Comparison of ENCODE assay signal across 8 cellular contexts in genomic region chr10:1050555-1050954, GRCh38. TPM values are rescaled to one million over a fixed set of nuclear protein-coding genes. Genes with fewer than 3 reads are reported as not detected.
A peak's percentile ranks its signal among the peaks of the same experiment; 100 is the strongest.
DNase-seq lines count a peak whose midpoint lies in the region; FAIRE-seq and TF ChIP-seq lines count a peak whose summit lies in the region.

No MANE protein-coding gene starts in this region.

- peak overlapping the region; percentile 70 for H3K27ac Mint-ChIP-seq in T-helper 2 cell treated with Interferon-gamma antibody and Interleukin-4, amounts not matched to agents 5 μg/mL and 100 μg/mL, for 36 hours

- peak overlapping the region in 2 of 3 experiments; percentile 86 to 96 for H3K4me3 ChIP-seq in endothelial cell of umbilical vein (replicated peaks in 1 of 3; ENCODE audit: insufficient read depth in 1 of 3, low read depth in 1 of 3, low read length in 3 of 3)
- no peak overlapping the region for H3K4me3 ChIP-seq in small intestine (ENCODE audit: low read depth in 1 of 2, low read length in 2 of 2)

- no peaks in the 10 kb centered on the region for H4K20me1 ChIP-seq in endothelial cell of umbilical vein (replicated peaks; ENCODE audit: control insufficient read depth, extremely low read depth, insufficient read depth, low read length)

- CTCF ChIA-PET in endothelial cell of umbilical vein (lab: Charles Lee): interaction anchor here (1.7 kb wide), 1 partner anchor 12 kb away, joined by 6 read pairs; no protein-coding TSS in a partner anchor

- H3K27me3 Mint-ChIP-seq in T-helper 2 cell treated with Interferon-gamma antibody and Interleukin-4, amounts not matched to agents 5 μg/mL and 100 μg/mL, for 36 hours (ENCODE audit: low read depth): no peaks in the 10 kb centered on the region

- H3K27ac ChIP-seq in endothelial cell of umbilical vein (ENCODE audit: insufficient read depth, low read depth, low read length) (no peak overlapping the region), small intestine (ENCODE audit: low read depth in 1 of 2, low read length in 1 of 2) (peak overlapping the region in 1 of 2 donors; percentile 43)

- H3K4me2 ChIP-seq in endothelial cell of umbilical vein (ENCODE audit: insufficient read depth, low read length): peak overlapping the region; percentile 96

- no peaks in the 10 kb centered on the region for H3K9me3 ChIP-seq in endothelial cell of umbilical vein (replicated peaks; ENCODE audit: control insufficient read depth, insufficient read depth, low read length)
- H3K9me3 ChIP-seq in small intestine (ENCODE audit: control insufficient read depth, low read depth): no peaks in the 10 kb centered on the region

- no peak overlapping the region for H2AFZ ChIP-seq in endothelial cell of umbilical vein (ENCODE audit: low read depth, low read length)

- no peaks in the 10 kb centered on the region for H3K9me1 ChIP-seq in endothelial cell of umbilical vein (replicated peaks; ENCODE audit: control insufficient read depth, extremely low read depth, insufficient read depth, low read length)

- TF ChIP-seq POLR2A in endothelial cell of umbilical vein (IDR thresholded peaks at IDR 0.05; ENCODE audit: low read depth, low read length): no peak

- H3K27me3 ChIP-seq in endothelial cell of umbilical vein (ENCODE audit: control insufficient read depth in 2 of 2, insufficient read depth in 2 of 2, low read length in 2 of 2) (no peaks in the 10 kb centered on the region), small intestine (ENCODE audit: control insufficient read depth in 2 of 2, insufficient read depth in 2 of 2, low read length in 2 of 2) (no peaks in the 10 kb centered on the region)

- no peak for TF ChIP-seq CTCF in endothelial cell of umbilical vein (IDR thresholded peaks at IDR 0.05; ENCODE audit: extremely low read depth in 1 of 2, insufficient read depth in 1 of 2, low read depth in 1 of 2, low read length in 2 of 2)

- intact Hi-C loops in endothelial cell of umbilical vein (cut with micrococcal nuclease) (no loop called here), posterior cingulate gyrus (cut with DNase I) (no loop called here)

- H3K36me3 Mint-ChIP-seq in T-helper 2 cell treated with Interferon-gamma antibody and Interleukin-4, amounts not matched to agents 5 μg/mL and 100 μg/mL, for 36 hours (ENCODE audit: low read depth): peaks cover 48% of the 10 kb centered on the region

- BruUV-seq in endothelial cell of umbilical vein (replicated peaks; lab: Mats Ljungman, UMichigan): no TSS peak

- peaks cover 0 to 4% of the 10 kb centered on the region in 2 experiments for H3K36me3 ChIP-seq in endothelial cell of umbilical vein (ENCODE audit: control insufficient read depth in 2 of 2, extremely low read depth in 1 of 2, insufficient read depth in 2 of 2, low read length in 2 of 2)
- no peaks in the 10 kb centered on the region for H3K36me3 ChIP-seq in small intestine (ENCODE audit: control insufficient read depth in 2 of 2, insufficient read depth in 2 of 2, low read length in 2 of 2)

- peak overlapping the region; percentile 98 for H3K4me3 Mint-ChIP-seq in T-helper 2 cell treated with Interferon-gamma antibody and Interleukin-4, amounts not matched to agents 5 μg/mL and 100 μg/mL, for 36 hours

- H3K4me1 Mint-ChIP-seq in T-helper 2 cell treated with Interferon-gamma antibody and Interleukin-4, amounts not matched to agents 5 μg/mL and 100 μg/mL, for 36 hours (ENCODE audit: low read depth): peaks cover 57% of the 10 kb centered on the region

- H3K9me3 Mint-ChIP-seq in T-helper 2 cell treated with Interferon-gamma antibody and Interleukin-4, amounts not matched to agents 5 μg/mL and 100 μg/mL, for 36 hours: no peaks in the 10 kb centered on the region

- DNase-seq in stimulated activated CD4-positive, alpha-beta T cell treated with anti-CD3 and anti-CD28 coated beads, Interleukin-15, amount 100 ng/mL, for 24 hours: peak; percentile 55
- DNase-seq in stimulated activated CD4-positive, alpha-beta T cell treated with anti-CD3 and anti-CD28 coated beads, Interleukin-2, amount 100 ng/mL, for 48 hours: no peak
- no peak for DNase-seq in T-helper 2 cell treated with Interferon-gamma antibody and Interleukin-4, amounts not matched to agents 5 μg/mL and 100 μg/mL, for 36 hours (ENCODE audit: low spot score)
- no peak for DNase-seq in endothelial cell of umbilical vein (ENCODE audit: low read depth, low spot score)
- peak; percentile 79 for DNase-seq in small intestine
- no peak for DNase-seq in posterior cingulate gyrus
- no peak for DNase-seq in foreskin melanocyte
- DNase-seq in ureter (ENCODE audit: low spot score): no peak

- dilution Hi-C loops in endothelial cell of umbilical vein (cut with MboI; ENCODE audit: extremely low pct_ligation_motif_present, low sequenced_read_pairs): no loop called here

- 7 to 46% (median 28%) methylated on average over 4 of the region's 4 CpGs for WGBS in small intestine, 3 donors

- H3K79me2 ChIP-seq in endothelial cell of umbilical vein (ENCODE audit: control insufficient read depth, insufficient read depth, low read length): peaks cover 72% of the 10 kb centered on the region

- POLR2A ChIA-PET in endothelial cell of umbilical vein (lab: Charles Lee): no interaction called here

- FAIRE-seq in endothelial cell of umbilical vein (lab: Jason Lieb, UNC): no peak
- FAIRE-seq in small intestine (lab: Jason Lieb, UNC): no peak

- H3K4me1 ChIP-seq in endothelial cell of umbilical vein (ENCODE audit: control insufficient read depth, extremely low read depth, insufficient read depth, low read length) (peaks cover 33% of the 10 kb centered on the region), small intestine (ENCODE audit: control insufficient read depth in 2 of 2, insufficient read depth in 1 of 2, low read depth in 1 of 2, low read length in 1 of 2) (peaks cover 2 to 6% of the 10 kb centered on the region in 2 donors)

- H3K9ac ChIP-seq in endothelial cell of umbilical vein (replicated peaks; ENCODE audit: extremely low read depth, insufficient read depth, low read length): peak overlapping the region; percentile 88

TF ChIP-seq in endothelial cell of umbilical vein, 7 proteins besides CTCF, POLR2A, EP300 and RAD21:
- TF ChIP-seq POLR2AphosphoS5 (IDR thresholded peaks at IDR 0.05; ENCODE audit: insufficient read depth, low read depth, low read length): no peak
- no peak for TF ChIP-seq GATA2 (IDR thresholded peaks at IDR 0.05; ENCODE audit: insufficient read depth, insufficient read length, low read depth, low read length)
- no peak for TF ChIP-seq JUN (IDR thresholded peaks at IDR 0.05; ENCODE audit: borderline replicate concordance, insufficient read depth, insufficient read length, low read depth)
- TF ChIP-seq FOS (IDR thresholded peaks at IDR 0.05; ENCODE audit: borderline replicate concordance, insufficient read depth, low read length): no peak
- TF ChIP-seq MYC (IDR thresholded peaks at IDR 0.05; ENCODE audit: low read depth, low read length): no peak
- no peak for TF ChIP-seq EZH2 (IDR thresholded peaks at IDR 0.05; ENCODE audit: borderline replicate concordance, low read depth, low read length, severe bottlenecking)
- no peak for TF ChIP-seq MAX (IDR thresholded peaks at IDR 0.05; ENCODE audit: insufficient read depth, insufficient read length)

RNA-seq across cellular contexts. Expression of gene IDI1, which starts 1.6 kb away (rescaled TPM):
- total RNA-seq in endothelial cell of umbilical vein: 63.0 and 63.6 TPM in 2 replicates
- 31.4 and 42.2 TPM in 2 replicates for polyA plus RNA-seq in endothelial cell of umbilical vein
- 38.7 and 43.8 TPM in 2 replicates for polyA plus RNA-seq in endothelial cell of umbilical vein (2011; cell fraction: cytosol; rRNA removed)
- polyA plus RNA-seq in endothelial cell of umbilical vein (2011; cell fraction: nucleus; rRNA removed): 62.7 and 90.7 TPM in 2 replicates
- polyA plus RNA-seq in endothelial cell of umbilical vein (2012): 31.1 and 46.6 TPM in 2 replicates
- 32.6 and 36.6 TPM in 2 replicates for polyA minus RNA-seq in endothelial cell of umbilical vein
- polyA minus RNA-seq in endothelial cell of umbilical vein (2011; cell fraction: cytosol; rRNA and poly(A)+ RNA removed): 25.7 TPM
- 22.4 and 42.2 TPM in 2 replicates for polyA minus RNA-seq in endothelial cell of umbilical vein (2011; cell fraction: nucleus; rRNA and poly(A)+ RNA removed)
- 10 to 100 TPM; 37.8 to 79.5 (median 44.7) TPM for polyA plus RNA-seq in small intestine
- 36.2 TPM for total RNA-seq in ureter

RNA-seq across cellular contexts. Expression of gene WDR37, which starts 5.6 kb away (rescaled TPM):
- 25.5 and 26.4 TPM in 2 replicates for total RNA-seq in endothelial cell of umbilical vein
- polyA plus RNA-seq in endothelial cell of umbilical vein: 19.5 and 21.7 TPM in 2 replicates
- 16.8 and 17.3 TPM in 2 replicates for polyA plus RNA-seq in endothelial cell of umbilical vein (2011; cell fraction: cytosol; rRNA removed)
- polyA plus RNA-seq in endothelial cell of umbilical vein (2011; cell fraction: nucleus; rRNA removed): 38.3 and 39.8 TPM in 2 replicates
- 17.1 and 18.3 TPM in 2 replicates for polyA plus RNA-seq in endothelial cell of umbilical vein (2012)
- polyA minus RNA-seq in endothelial cell of umbilical vein: 35.7 and 37.4 TPM in 2 replicates
- 5.9 TPM for polyA minus RNA-seq in endothelial cell of umbilical vein (2011; cell fraction: cytosol; rRNA and poly(A)+ RNA removed)
- polyA minus RNA-seq in endothelial cell of umbilical vein (2011; cell fraction: nucleus; rRNA and poly(A)+ RNA removed): 23.9 and 32.2 TPM in 2 replicates
- 1 to 10 TPM; 6.8 to 7.9 (median 7.6) TPM for polyA plus RNA-seq in small intestine
- total RNA-seq in ureter: 24.1 TPM

RNA-seq across cellular contexts. Expression of gene IDI2, which starts 24.9 kb away (rescaled TPM):
- total RNA-seq in endothelial cell of umbilical vein (not detected in 2 replicates), ureter (not detected)
- polyA plus RNA-seq in endothelial cell of umbilical vein (not detected in 2 replicates), small intestine (under 1 TPM in 1 of 3 donors, not detected in 2; 0.03 TPM)
- polyA plus RNA-seq in endothelial cell of umbilical vein (2011; cell fraction: cytosol; rRNA removed): not detected in 2 replicates
- polyA plus RNA-seq in endothelial cell of umbilical vein (2011; cell fraction: nucleus; rRNA removed): not detected in 2 replicates
- polyA plus RNA-seq in endothelial cell of umbilical vein (2012): not detected in 2 replicates
- polyA minus RNA-seq in endothelial cell of umbilical vein: not detected in 2 replicates
- not detected for polyA minus RNA-seq in endothelial cell of umbilical vein (2011; cell fraction: cytosol; rRNA and poly(A)+ RNA removed)
- not detected in 2 replicates for polyA minus RNA-seq in endothelial cell of umbilical vein (2011; cell fraction: nucleus; rRNA and poly(A)+ RNA removed)

Comparison
In these comparisons a context has a peak if more than half of its experiments do, and no peak if none do; other contexts are left out.
1. DNase-seq: peak in stimulated activated CD4-positive, alpha-beta T cell treated with anti-CD3 and anti-CD28 coated beads, Interleukin-15, amount 100 ng/mL, for 24 hours (single experiment) and small intestine (single experiment); none in stimulated activated CD4-positive, alpha-beta T cell treated with anti-CD3 and anti-CD28 coated beads, Interleukin-2, amount 100 ng/mL, for 48 hours (0 of 2), T-helper 2 cell treated with Interferon-gamma antibody and Interleukin-4, amounts not matched to agents 5 μg/mL and 100 μg/mL, for 36 hours (single experiment), endothelial cell of umbilical vein (single experiment), posterior cingulate gyrus (0 of 10), foreskin melanocyte (single experiment) and ureter (single experiment).
2. H3K4me3 ChIP-seq: peak in endothelial cell of umbilical vein (2 of 3); none in small intestine (0 of 2).